12 cellular contexts compared by ENCODE assay signal in the genomic region with DNA sequence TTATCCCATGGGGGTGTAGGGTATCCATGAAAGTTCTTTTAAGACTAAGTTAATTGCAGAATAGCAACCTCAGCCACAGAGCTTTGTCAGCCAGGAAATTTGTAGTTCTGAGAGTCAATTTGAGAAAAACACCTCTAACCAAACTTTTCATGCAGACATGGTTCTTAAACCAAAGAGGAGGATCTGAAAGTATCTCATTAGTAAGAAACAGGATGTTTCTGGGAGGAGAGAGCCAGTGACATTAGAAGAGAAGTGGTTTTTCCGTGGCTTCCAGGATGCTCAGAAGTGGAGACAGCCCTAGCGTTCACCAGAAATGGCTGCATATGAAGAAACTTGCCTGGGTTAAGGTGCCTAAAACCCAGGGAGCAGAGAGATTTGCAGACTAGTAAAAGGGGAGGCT. TPM values are rescaled to one million over a fixed set of nuclear protein-coding genes. Genes with fewer than 3 reads are reported as not detected.
DNase-seq lines count a peak whose midpoint lies in the region; ATAC-seq and TF ChIP-seq lines count a peak whose summit lies in the region.
"Had no signal": no experiment of that assay in that cellular context is flagged by ENCODE, and none has a peak within 500 bp of the region (broad histone marks: within the 10 kb centered on the region; RNA-seq: fewer than 3 reads in every experiment).

No MANE protein-coding gene starts in this region.

- no peaks in the 10 kb centered on the region for H3K9me3 ChIP-seq in transverse colon
- H3K9me3 ChIP-seq in right cardiac atrium (ENCODE audit: control insufficient read depth, low read length), result no peaks in the 10 kb centered on the region
- H3K9me3 ChIP-seq: SJSA1 had no signal

- H3K36me3 Mint-ChIP-seq in activated T-cell treated with anti-CD3 and anti-CD28 coated beads, Interleukin-2, amount 50 U/mL, for 4 hours (ENCODE audit: insufficient read depth), result no peaks in the 10 kb centered on the region
- H3K36me3 Mint-ChIP-seq in T-helper 1 cell treated with Interleukin-12 subunit alpha and Interleukin-12 subunit beta and Interleukin-4 antibody, amounts not matched to agents 30 μg/mL and 1 μg/mL, for 36 hours (ENCODE audit: low read depth), result peaks cover 5% of the 10 kb centered on the region

- intact Hi-C loops in transverse colon (cut with DNase I; ENCODE audit: low total_unique reads) (no loop called here), right cardiac atrium (cut with DNase I) (loop anchor here in 3 of 4 donors (10.0 kb wide), 2 partner anchors 66 to 116 kb away; no protein-coding TSS in a partner anchor)

- no peak overlapping the region for H3K4me3 ChIP-seq in transverse colon
- H3K4me3 ChIP-seq in right cardiac atrium (ENCODE audit: low read length), result no peak overlapping the region
- H3K4me3 ChIP-seq: SJSA1 had no signal

- TF ChIP-seq EP300 in transverse colon (IDR thresholded peaks at IDR 0.05; ENCODE audit: low read depth), result no peak

- WGBS in transverse colon (ENCODE audit: low coverage in 1 of 2), 2 donors, result 75% methylated on average over 2 of the region's 2 CpGs; no CpG with 5 or more reads in 1 of the 2 donors
- 68% methylated on average over 2 of the region's 2 CpGs for WGBS in right cardiac atrium

- no peaks in the 10 kb centered on the region for H3K36me3 ChIP-seq in transverse colon

- DNase-seq in activated T-cell treated with anti-CD3 and anti-CD28 coated beads, Interleukin-2, amount 50 U/mL, for 4 hours, result no peak
- no peak for DNase-seq in activated T-cell treated with anti-CD3 and anti-CD28 coated beads, Interleukin-2, amount 50 U/mL, for 1 hour
- peak; percentile 10 for DNase-seq in stimulated activated naive CD4-positive, alpha-beta T cell treated with Interleukin-2 at 50 U/mL for 16 hours (lab: John Stamatoyannopoulos, UW)
- DNase-seq in transverse colon (no peak), right cardiac atrium (no peak)
- DNase-seq: cortex of kidney, NCI-H1930 had no signal

- H3K27me3 Mint-ChIP-seq in activated T-cell treated with anti-CD3 and anti-CD28 coated beads, Interleukin-2, amount 50 U/mL, for 4 hours (ENCODE audit: low read depth), result peaks cover 7% of the 10 kb centered on the region
- H3K27me3 Mint-ChIP-seq in T-helper 1 cell treated with Interleukin-12 subunit alpha and Interleukin-12 subunit beta and Interleukin-4 antibody, amounts not matched to agents 30 μg/mL and 1 μg/mL, for 36 hours (ENCODE audit: low read depth), result peaks cover 37% of the 10 kb centered on the region

- H3K4me1 ChIP-seq in transverse colon, result peaks cover under 1 to 24% (median 2%) of the 10 kb centered on the region in 4 donors
- peaks cover 13% of the 10 kb centered on the region for H3K4me1 ChIP-seq in right cardiac atrium (ENCODE audit: control insufficient read depth, insufficient read depth, low read length)

- no peaks in the 10 kb centered on the region for H3K9me3 Mint-ChIP-seq in activated T-cell treated with anti-CD3 and anti-CD28 coated beads, Interleukin-2, amount 50 U/mL, for 4 hours
- H3K9me3 Mint-ChIP-seq in T-helper 1 cell treated with Interleukin-12 subunit alpha and Interleukin-12 subunit beta and Interleukin-4 antibody, amounts not matched to agents 30 μg/mL and 1 μg/mL, for 36 hours, result peaks cover 5% of the 10 kb centered on the region
- H3K9me3 Mint-ChIP-seq: nephron had no signal

- peak overlapping the region; percentile 57 for H3K27ac Mint-ChIP-seq in T-helper 1 cell treated with Interleukin-12 subunit alpha and Interleukin-12 subunit beta and Interleukin-4 antibody, amounts not matched to agents 30 μg/mL and 1 μg/mL, for 36 hours
- H3K27ac Mint-ChIP-seq: nephron had no signal

- H3K27me3 ChIP-seq in transverse colon, result peaks cover 17% of the 10 kb centered on the region
- no peaks in the 10 kb centered on the region for H3K27me3 ChIP-seq in right cardiac atrium (ENCODE audit: control insufficient read depth, insufficient read depth)

- no peak for TF ChIP-seq CTCF in transverse colon (IDR thresholded peaks at IDR 0.05)

- peaks cover 4% of the 10 kb centered on the region for H3K4me1 Mint-ChIP-seq in activated T-cell treated with anti-CD3 and anti-CD28 coated beads, Interleukin-2, amount 50 U/mL, for 4 hours (ENCODE audit: low read depth)
- peaks cover 31% of the 10 kb centered on the region for H3K4me1 Mint-ChIP-seq in T-helper 1 cell treated with Interleukin-12 subunit alpha and Interleukin-12 subunit beta and Interleukin-4 antibody, amounts not matched to agents 30 μg/mL and 1 μg/mL, for 36 hours (ENCODE audit: low read depth)

- in situ Hi-C loops in transverse colon (cut with MboI; ENCODE audit: low pct_ligation_motif_present in 1 of 4, low pct_unique_long_range_greater_than_20kb in 1 of 4, low sequenced_read_pairs in 3 of 4), result no loop called here

- TF ChIP-seq POLR2A in transverse colon (IDR thresholded peaks at IDR 0.05), result no peak

- peak overlapping the region; percentile 3 for H3K4me3 Mint-ChIP-seq in activated T-cell treated with anti-CD3 and anti-CD28 coated beads, Interleukin-2, amount 50 U/mL, for 4 hours
- H3K4me3 Mint-ChIP-seq in T-helper 1 cell treated with Interleukin-12 subunit alpha and Interleukin-12 subunit beta and Interleukin-4 antibody, amounts not matched to agents 30 μg/mL and 1 μg/mL, for 36 hours, result peak overlapping the region; percentile 22
- H3K4me3 Mint-ChIP-seq: nephron had no signal

- H3K27ac ChIP-seq in transverse colon (no peak overlapping the region), right cardiac atrium (ENCODE audit: low read length) (no peak overlapping the region)
- H3K27ac ChIP-seq: SJSA1 had no signal

- peak; percentile 58 to 62 for ATAC-seq in activated T-cell treated with anti-CD3 and anti-CD28 coated beads, Interleukin-2, amount 50 U/mL, for 4 hours
- ATAC-seq in HG02623 (IDR thresholded peaks at IDR 0.05; ENCODE audit: unreplicated experiment) (peak; percentile 69), HG03280 (IDR thresholded peaks at IDR 0.05; ENCODE audit: unreplicated experiment) (no peak), right cardiac atrium (no peak)

RNA-seq across cellular contexts. Expression of a gene that starts 7.9 kb away (rescaled TPM):
- 1 to 10 TPM; 1.3 to 2.5 (median 2.1) TPM for total RNA-seq in activated T-cell treated with anti-CD3 and anti-CD28 coated beads, Interleukin-2, amount 50 U/mL, for 4 hours
- 10 to 100 TPM in 3 of 4 donors, 1 to 10 TPM in 1; 7.3 to 25.4 (median 11.3) TPM for total RNA-seq in transverse colon
- total RNA-seq in right cardiac atrium, result 100 to 1,000 TPM in 3 of 4 donors, 10 to 100 TPM in 1; 96.7 to 163 (median 139) TPM
- polyA plus RNA-seq in right cardiac atrium, result 69.4 TPM

Comparison
In these comparisons a context has a peak if more than half of its experiments do, and no peak if none do; other contexts are left out.
1. ATAC-seq: peak in activated T-cell treated with anti-CD3 and anti-CD28 coated beads, Interleukin-2, amount 50 U/mL, for 4 hours (2 of 2) and HG02623 (single experiment); none in HG03280 (single experiment) and right cardiac atrium (0 of 2).